25 cellular contexts compared by ENCODE assay signal in genomic region chr5:36006161-36006560, GRCh38. TPM values are rescaled to one million over a fixed set of nuclear protein-coding genes. Genes with fewer than 3 reads are reported as not detected.
"Had no signal": no experiment of that assay in that cellular context is flagged by ENCODE, and none has a peak within 500 bp of the region (broad histone marks: within the 10 kb centered on the region; RNA-seq: fewer than 3 reads in every experiment).

No MANE protein-coding gene starts in this region.

- H3K36me3 ChIP-seq: SJCRH30 had no signal

- DNase-seq: KBM-7, NCI-H1092, NCI-H1105 treated with DMSO at 0.1 percent for 48 hours, NCI-H1417 treated with DMSO at 0.1 percent for 48 hours, NCI-H146, NCI-H1694 treated with DMSO at 0.1 percent for 48 hours, NCI-H1930, NCI-H2081, NCI-H2107, NCI-H2227 treated with DMSO at 0.1 percent for 48 hours, NCI-H524, NCI-H526 treated with DMSO at 0.1 percent for 48 hours, NCI-H748 treated with DMSO at 0.1 percent for 48 hours, PC-3, SHP77 treated with DMSO at 0.1 percent for 48 hours, SJCRH30 had no signal

- H3K4me1 ChIP-seq: SJCRH30 had no signal

- H3K4me3 ChIP-seq: SJCRH30 had no signal

- FAIRE-seq: HTR-8/SVneo had no signal

- H3K27me3 ChIP-seq: SJCRH30 had no signal

- ATAC-seq: Panc1, PC-3, Right ventricle myocardium inferior, SK-N-SH treated with all-trans-retinoic acid at 6 μM for 48 hours had no signal

- H3K27ac ChIP-seq: HL-60, SJCRH30 had no signal

RNA-seq across cellular contexts. Expression of gene UGT3A1, which starts 15.0 kb away (rescaled TPM):
- total RNA-seq: LHCN-M2, MCF 10A, NCI-H460, PC-3, Right ventricle myocardium inferior, RPMI7951 had no signal
